In genomic region chr17:6970992-6971391, GRCh38 we compare ENCODE assay signal across 25 cellular contexts. TPM values are rescaled to one million over a fixed set of nuclear protein-coding genes. Genes with fewer than 3 reads are reported as not detected.
DNase-seq lines count a peak whose midpoint lies in the region; ATAC-seq, FAIRE-seq and TF ChIP-seq lines count a peak whose summit lies in the region.
"Had no signal": no experiment of that assay in that cellular context is flagged by ENCODE, and none has a peak within 500 bp of the region (broad histone marks: within the 10 kb centered on the region; RNA-seq: fewer than 3 reads in every experiment).

No MANE protein-coding gene starts in this region.

- peak; percentile 13 for FAIRE-seq in A549 (lab: Jason Lieb, UNC)
- no peak for FAIRE-seq in K562 (lab: Jason Lieb, UNC)
- FAIRE-seq: GM19239, H54 had no signal

- no peak overlapping the region for H3K9ac ChIP-seq in K562 (ENCODE audit: insufficient read depth in 1 of 2, low read depth in 2 of 2, low read length in 2 of 2)
- H3K9ac ChIP-seq: BLaER1 had no signal

- H3K36me3 ChIP-seq in K562 (ENCODE audit: control insufficient read depth, insufficient read depth, low read length), result no peaks in the 10 kb centered on the region
- H3K36me3 ChIP-seq: BLaER1, HAP-1 had no signal

- CTCF ChIA-PET in activated CD4-positive, alpha-beta T cell treated with anti-CD3 and anti-CD28 coated beads for 36 hours (lab: Charles Lee), result interaction anchor here (0.7 to 0.8 kb wide), 2 partner anchors 47 to 60 kb away, joined by 3 to 4 read pairs; no protein-coding TSS in a partner anchor
- CTCF ChIA-PET in A549 (lab: Yijun Ruan, JAX), result interaction anchor here (0.6 to 1.4 kb wide), 7 partner anchors 34 to 305 kb away, joined by 3 to 4 read pairs (median 3); no protein-coding TSS in a partner anchor
- CTCF ChIA-PET in HEK293T (lab: Yijun Ruan, JAX), result no interaction called here
- CTCF ChIA-PET in K562 (lab: Yijun Ruan, JAX; ENCODE audit: low intra/inter-chr PET ratio), result interaction anchor here (0.6 kb wide), 1 partner anchor 34 kb away, joined by 3 read pairs; no protein-coding TSS in a partner anchor

- no peak for TF ChIP-seq CTCF in A549 (IDR thresholded peaks at IDR 0.05)
- no peak for TF ChIP-seq CTCF in K562 (IDR thresholded peaks at IDR 0.05 in 2 of 3, conservative IDR thresholded peaks at IDR 0.05 in 1 of 3; ENCODE audit: insufficient read depth in 2 of 3, low read depth in 1 of 3, low read length in 3 of 3)

- H3K27me3 ChIP-seq in K562 (ENCODE audit: control insufficient read depth in 2 of 2, insufficient read depth in 2 of 2, low read length in 2 of 2), result no peaks in the 10 kb centered on the region
- H3K27me3 ChIP-seq: BLaER1 had no signal

- TF ChIP-seq RAD21 in A549 (conservative IDR thresholded peaks at IDR 0.05 in 1 of 2, IDR thresholded peaks at IDR 0.05 in 1 of 2) (no peak), K562 (CRISPR knock-in tag; conservative IDR thresholded peaks at IDR 0.05 in 1 of 2, IDR thresholded peaks at IDR 0.05 in 1 of 2) (no peak)

- no peak overlapping the region for H2AFZ ChIP-seq in K562 (ENCODE audit: low read depth, low read length)

- H3K9me1 ChIP-seq in K562 (ENCODE audit: control insufficient read depth, insufficient read depth, low read length), result no peaks in the 10 kb centered on the region

- H3K27ac Mint-ChIP-seq in activated CD4-positive, alpha-beta T cell treated with anti-CD3 and anti-CD28 coated beads for 36 hours, result no peak overlapping the region
- H3K27ac Mint-ChIP-seq: B cell; CD4-positive, CD25-positive, alpha-beta regulatory T cell; CD8-positive, alpha-beta T cell had no signal

- peaks cover 15% of the 10 kb centered on the region for H3K4me1 Mint-ChIP-seq in activated CD4-positive, alpha-beta T cell treated with anti-CD3 and anti-CD28 coated beads for 36 hours
- H3K4me1 Mint-ChIP-seq: B cell; CD4-positive, CD25-positive, alpha-beta regulatory T cell had no signal

- H3K4me3 Mint-ChIP-seq in activated CD4-positive, alpha-beta T cell treated with anti-CD3 and anti-CD28 coated beads for 36 hours, result no peak overlapping the region
- H3K4me3 Mint-ChIP-seq: B cell; CD8-positive, alpha-beta T cell had no signal

- H3K27me3 Mint-ChIP-seq in activated CD4-positive, alpha-beta T cell treated with anti-CD3 and anti-CD28 coated beads for 36 hours, result no peaks in the 10 kb centered on the region
- H3K27me3 Mint-ChIP-seq: B cell had no signal

- H3K4me3 ChIP-seq in A549 (no peak overlapping the region), K562 (no peak overlapping the region)
- H3K4me3 ChIP-seq: BLaER1, HAP-1 had no signal

- 79% methylated on average over 2 of the region's 2 CpGs for WGBS in A549 (ENCODE audit: missing lambda C conversion rate)
- WGBS in K562 (ENCODE audit: insufficient coverage, low coverage, missing lambda C conversion rate), result 89% methylated on average over 2 of the region's 2 CpGs

- 0 out of 3 replicates have a peak, but pooled peaks cover 5% of the 10 kb centered on the region for H3K9me3 ChIP-seq in A549
- no peaks in the 10 kb centered on the region for H3K9me3 ChIP-seq in K562 (replicated peaks; ENCODE audit: control insufficient read depth, insufficient read depth, low read depth, low read length)
- H3K9me3 ChIP-seq: BLaER1, Caco-2, HAP-1 had no signal

- intact Hi-C loops in activated CD4-positive, alpha-beta T cell treated with anti-CD3 and anti-CD28 coated beads for 36 hours (cut with DNase I, micrococcal nuclease), result loop anchor here in 1 of 2 experiments (5.0 kb wide), 1 partner anchor 36 kb away; no protein-coding TSS in a partner anchor
- intact Hi-C loops in K562 (cut with micrococcal nuclease), result no loop called here

- in situ Hi-C loops in K562 (cut with MboI), result no loop called here

- ATAC-seq in activated CD4-positive, alpha-beta T cell treated with anti-CD3 and anti-CD28 coated beads for 36 hours, result peak; percentile 44
- ATAC-seq in A549, result no peak
- ATAC-seq in K562, result no peak
- no peak for ATAC-seq in GM19463 (IDR thresholded peaks at IDR 0.05; ENCODE audit: unreplicated experiment)
- ATAC-seq: CD8-positive, alpha-beta T cell had no signal

- H4K20me1 ChIP-seq in K562 (replicated peaks; ENCODE audit: control insufficient read depth, insufficient read depth, low read length), result no peaks in the 10 kb centered on the region
- H4K20me1 ChIP-seq: BLaER1 had no signal

- BruUV-seq in K562 (replicated peaks; lab: Mats Ljungman, UMichigan), result no TSS peak

- H3K27ac ChIP-seq in A549 (no peak overlapping the region), K562 (ENCODE audit: extremely low read depth, low read depth, low read length) (no peak overlapping the region)
- H3K27ac ChIP-seq: BLaER1, C4-2B had no signal

- H3K79me2 ChIP-seq in K562 (ENCODE audit: control insufficient read depth, insufficient read depth, low read length), result no peaks in the 10 kb centered on the region

- no peak for TF ChIP-seq POLR2A in A549 (IDR thresholded peaks at IDR 0.05; ENCODE audit: low read length)
- TF ChIP-seq POLR2A in K562 (conservative IDR thresholded peaks at IDR 0.05), result no peak

- H3K36me3 Mint-ChIP-seq in activated CD4-positive, alpha-beta T cell treated with anti-CD3 and anti-CD28 coated beads for 36 hours (ENCODE audit: low read depth), result peaks cover 2% of the 10 kb centered on the region
- H3K36me3 Mint-ChIP-seq: CD4-positive, CD25-positive, alpha-beta regulatory T cell; CD8-positive, alpha-beta T cell had no signal

- H3K4me2 ChIP-seq in A549 (no peak overlapping the region), K562 (ENCODE audit: insufficient read depth, low read length) (no peak overlapping the region)
- H3K4me2 ChIP-seq: BLaER1 had no signal

- H3K4me1 ChIP-seq in A549 (peaks cover 8% of the 10 kb centered on the region; the same call in 2 of the 3 replicates), K562 (replicated peaks in 1 of 2; ENCODE audit: control insufficient read depth in 2 of 2, insufficient read depth in 2 of 2, low read length in 2 of 2) (peaks cover 0 to 5% of the 10 kb centered on the region in 2 experiments; a peak in 1 of 5 replicates)
- H3K4me1 ChIP-seq: BLaER1, Caco-2 had no signal

- no peaks in the 10 kb centered on the region for H3K9me3 Mint-ChIP-seq in activated CD4-positive, alpha-beta T cell treated with anti-CD3 and anti-CD28 coated beads for 36 hours (ENCODE audit: low read depth)
- H3K9me3 Mint-ChIP-seq: CD8-positive, alpha-beta T cell had no signal

- no peak for DNase-seq in activated CD4-positive, alpha-beta T cell treated with anti-CD3 and anti-CD28 coated beads for 36 hours
- no peak for DNase-seq in activated CD4-positive, alpha-beta T cell treated with anti-CD3 and anti-CD28 coated beads, Interleukin-2, amount 50 U/mL, for 4 hours
- DNase-seq in A549 (ENCODE audit: low read depth in 1 of 2, low spot score in 1 of 2) (no peak), HEK293T (ENCODE audit: extremely low spot score) (no peak), K562 (ENCODE audit: extremely low read depth in 1 of 4, low spot score in 3 of 4) (no peak), NCI-H2081 treated with DMSO at 0.1 percent for 48 hours (lab: John Stamatoyannopoulos, UW) (no peak)
- DNase-seq in stimulated activated CD4-positive, alpha-beta T cell treated with anti-CD3 and anti-CD28 coated beads, Interleukin-2, amount 100 ng/mL, for 24 hours, result no peak
- DNase-seq: 8988T; Caco-2; CD4-positive, CD25-positive, alpha-beta regulatory T cell; CD8-positive, alpha-beta T cell; DMS153; DMS79 treated with DMSO at 0.1 percent for 48 hours; GF-D8; GOT3 had no signal

- no peak for TF ChIP-seq EP300 in A549 (IDR thresholded peaks at IDR 0.05)
- TF ChIP-seq EP300 in K562 (IDR thresholded peaks at IDR 0.05; ENCODE audit: low read length), result no peak

- POLR2A ChIA-PET in activated CD4-positive, alpha-beta T cell treated with anti-CD3 and anti-CD28 coated beads for 36 hours (lab: Charles Lee), result no interaction called here
- POLR2A ChIA-PET in A549 (lab: Yijun Ruan, JAX) (interaction anchor here (0.7 kb wide), 1 partner anchor 38 kb away, joined by 6 read pairs; no protein-coding TSS in a partner anchor), HEK293T (lab: Yijun Ruan, JAX) (no interaction called here), K562 (lab: Yijun Ruan, JAX) (no interaction called here)

RNA-seq across cellular contexts. Expression of gene ALOX12, which starts 24.9 kb away (rescaled TPM):
- not detected for total RNA-seq in activated CD4-positive, alpha-beta T cell treated with anti-CD3 and anti-CD28 coated beads for 36 hours
- polyA plus RNA-seq in A549 (2011; rRNA removed) (not detected in 2 replicates), A549 (2017; fragmentation: RNase III; extraction: RNeasy Plus Mini Kit Qiagen cat#74134 plus additional on column Dnase treatment) (not detected in 3 replicates), K562 (2011; rRNA removed) (0.31 and 1.0 TPM in 2 replicates), K562 (2014; fragmentation: Illumina TruSeq; extraction: Trizol) (0.55 and 0.60 TPM in 2 replicates), K562 (2014; fragmentation: Nextera tagmentation; extraction: Ambion mirVana) (1 to 10 TPM in 1 of 2 experiments, under 1 TPM in 1; 0.91 to 1.1 TPM), K562 (2014; rRNA removed) (0.91 and 0.98 TPM in 2 replicates)
- polyA plus RNA-seq in A549 (2012; cell fraction: cytosol; rRNA removed), result not detected in 2 replicates
- polyA plus RNA-seq in A549 (2012; cell fraction: nucleus; rRNA removed), result 0.02 TPM in 1 of 2 replicates, not detected in the other
- polyA minus RNA-seq in A549 (2011; rRNA and poly(A)+ RNA removed), result not detected in 2 replicates
- total RNA-seq in K562 (2011; cell fraction: chromatin; rRNA removed; ENCODE audit: low replicate concordance), result 0.35 and 0.53 TPM in 2 replicates
- total RNA-seq in K562 (2011; cell fraction: nucleolus; rRNA removed), result 0.17 and 0.26 TPM in 2 replicates
- 0.29 and 0.46 TPM in 2 replicates for total RNA-seq in K562 (2011; cell fraction: nucleoplasm; rRNA removed)
- total RNA-seq in K562 (2014; rRNA removed) (0.09 and 0.57 TPM in 2 replicates), K562 (2014; rRNA removed; fragmentation: Illumina TruSeq; extraction: Trizol) (0.18 and 0.38 TPM in 2 replicates), K562 (2015; rRNA removed; fragmentation: Illumina TruSeq; extraction: Trizol) (0.08 TPM in 1 of 2 replicates, not detected in the other), K562 (2021) (0.40 and 0.47 TPM in 2 replicates)
- 0.64 and 0.65 TPM in 2 replicates for polyA plus RNA-seq in K562 (2011; cell fraction: cytosol; rRNA removed)
- polyA plus RNA-seq in K562 (2011; cell fraction: nucleus; rRNA removed), result 0.75 and 1.3 TPM in 2 replicates
- polyA plus RNA-seq in K562 (2012), result 1.3 and 6.2 TPM in 2 replicates
- polyA minus RNA-seq in K562 (2011; rRNA and poly(A)+ RNA removed), result 0.18 and 0.30 TPM in 2 replicates
- 0.48 TPM in 1 of 2 replicates, not detected in the other for polyA minus RNA-seq in K562 (2011; cell fraction: cytosol; rRNA and poly(A)+ RNA removed)
- polyA minus RNA-seq in K562 (2011; cell fraction: nucleus; rRNA and poly(A)+ RNA removed), result 0.44 TPM in 1 of 2 replicates, not detected in the other
- total RNA-seq: A673; B cell; Caco-2; CD8-positive, alpha-beta T cell; Daoy; G401 had no signal

RNA-seq across cellular contexts. Expression of gene RNASEK, which starts 41.4 kb away (rescaled TPM):
- total RNA-seq in activated CD4-positive, alpha-beta T cell treated with anti-CD3 and anti-CD28 coated beads for 36 hours, result 100 to 1,000 TPM; 112 to 145 TPM
- polyA plus RNA-seq in A549 (2011; rRNA removed) (185 and 210 TPM in 2 replicates), A549 (2017; fragmentation: RNase III; extraction: RNeasy Plus Mini Kit Qiagen cat#74134 plus additional on column Dnase treatment) (388 to 426 TPM (median 424 TPM) in 3 replicates), K562 (2011; rRNA removed) (58.0 and 75.0 TPM in 2 replicates), K562 (2014; fragmentation: Illumina TruSeq; extraction: Trizol) (265 and 271 TPM in 2 replicates), K562 (2014; fragmentation: Nextera tagmentation; extraction: Ambion mirVana) (100 to 1,000 TPM; 104 to 155 TPM), K562 (2014; rRNA removed) (85.3 and 157 TPM in 2 replicates)
- 152 and 203 TPM in 2 replicates for polyA plus RNA-seq in A549 (2012; cell fraction: cytosol; rRNA removed)
- 129 and 138 TPM in 2 replicates for polyA plus RNA-seq in A549 (2012; cell fraction: nucleus; rRNA removed)
- 81.0 and 92.3 TPM in 2 replicates for polyA minus RNA-seq in A549 (2011; rRNA and poly(A)+ RNA removed)
- 43.7 and 75.3 TPM in 2 replicates for total RNA-seq in K562 (2011; cell fraction: chromatin; rRNA removed; ENCODE audit: low replicate concordance)
- total RNA-seq in K562 (2011; cell fraction: nucleolus; rRNA removed), result 103 and 119 TPM in 2 replicates
- 117 and 121 TPM in 2 replicates for total RNA-seq in K562 (2011; cell fraction: nucleoplasm; rRNA removed)
- total RNA-seq in K562 (2014; rRNA removed) (157 and 253 TPM in 2 replicates), K562 (2014; rRNA removed; fragmentation: Illumina TruSeq; extraction: Trizol) (48.5 and 48.6 TPM in 2 replicates), K562 (2015; rRNA removed; fragmentation: Illumina TruSeq; extraction: Trizol) (132 and 136 TPM in 2 replicates), K562 (2021) (151 and 154 TPM in 2 replicates)
- 94.3 and 122 TPM in 2 replicates for polyA plus RNA-seq in K562 (2011; cell fraction: cytosol; rRNA removed)
- polyA plus RNA-seq in K562 (2011; cell fraction: nucleus; rRNA removed), result 114 and 118 TPM in 2 replicates
- 247 and 326 TPM in 2 replicates for polyA plus RNA-seq in K562 (2012)
- polyA minus RNA-seq in K562 (2011; rRNA and poly(A)+ RNA removed), result 20.8 and 25.0 TPM in 2 replicates
- polyA minus RNA-seq in K562 (2011; cell fraction: cytosol; rRNA and poly(A)+ RNA removed), result 76.4 and 84.8 TPM in 2 replicates
- polyA minus RNA-seq in K562 (2011; cell fraction: nucleus; rRNA and poly(A)+ RNA removed), result 9.2 and 20.2 TPM in 2 replicates

RNA-seq across cellular contexts. Expression of gene BCL6B, which starts 51.9 kb away (rescaled TPM):
- total RNA-seq in activated CD4-positive, alpha-beta T cell treated with anti-CD3 and anti-CD28 coated beads for 36 hours, result under 1 TPM; 0.27 to 0.46 TPM
- 0.16 TPM in 1 of 2 replicates, not detected in the other for polyA plus RNA-seq in A549 (2011; rRNA removed)
- 0.01 TPM in 1 of 2 replicates, not detected in the other for polyA plus RNA-seq in A549 (2012; cell fraction: cytosol; rRNA removed)
- polyA plus RNA-seq in A549 (2012; cell fraction: nucleus; rRNA removed), result 0.02 and 0.05 TPM in 2 replicates
- polyA plus RNA-seq in A549 (2017; fragmentation: RNase III; extraction: RNeasy Plus Mini Kit Qiagen cat#74134 plus additional on column Dnase treatment), result 0.03 to 0.04 TPM in 2 of 3 replicates, not detected in the other
- not detected in 2 replicates for polyA minus RNA-seq in A549 (2011; rRNA and poly(A)+ RNA removed)
- total RNA-seq in K562 (2011; cell fraction: chromatin; rRNA removed; ENCODE audit: low replicate concordance), result 2.4 and 6.6 TPM in 2 replicates
- 4.7 and 6.3 TPM in 2 replicates for total RNA-seq in K562 (2011; cell fraction: nucleolus; rRNA removed)
- 4.1 and 5.4 TPM in 2 replicates for total RNA-seq in K562 (2011; cell fraction: nucleoplasm; rRNA removed)
- 4.7 and 5.0 TPM in 2 replicates for total RNA-seq in K562 (2014; rRNA removed)
- 2.4 and 2.7 TPM in 2 replicates for total RNA-seq in K562 (2014; rRNA removed; fragmentation: Illumina TruSeq; extraction: Trizol)
- total RNA-seq in K562 (2015; rRNA removed; fragmentation: Illumina TruSeq; extraction: Trizol), result 3.5 and 3.6 TPM in 2 replicates
- 4.5 and 5.6 TPM in 2 replicates for total RNA-seq in K562 (2021)
- 1.9 and 3.1 TPM in 2 replicates for polyA plus RNA-seq in K562 (2011; rRNA removed)
- 2.8 and 2.9 TPM in 2 replicates for polyA plus RNA-seq in K562 (2011; cell fraction: cytosol; rRNA removed)
- polyA plus RNA-seq in K562 (2011; cell fraction: nucleus; rRNA removed), result 5.5 and 5.9 TPM in 2 replicates
- 1.9 and 4.2 TPM in 2 replicates for polyA plus RNA-seq in K562 (2012)
- polyA plus RNA-seq in K562 (2014; fragmentation: Illumina TruSeq; extraction: Trizol), result 3.9 and 4.1 TPM in 2 replicates
- 1 to 10 TPM in 1 of 2 experiments, under 1 TPM in 1; 0.89 to 1.2 TPM for polyA plus RNA-seq in K562 (2014; fragmentation: Nextera tagmentation; extraction: Ambion mirVana)
- polyA plus RNA-seq in K562 (2014; rRNA removed), result 3.5 and 3.6 TPM in 2 replicates
- 2.0 and 2.8 TPM in 2 replicates for polyA minus RNA-seq in K562 (2011; rRNA and poly(A)+ RNA removed)
- 2.7 and 3.1 TPM in 2 replicates for polyA minus RNA-seq in K562 (2011; cell fraction: cytosol; rRNA and poly(A)+ RNA removed)
- polyA minus RNA-seq in K562 (2011; cell fraction: nucleus; rRNA and poly(A)+ RNA removed), result 3.1 and 4.0 TPM in 2 replicates
- total RNA-seq: Caco-2; CD8-positive, alpha-beta T cell; Daoy; G401 had no signal
- polyA plus RNA-seq: CD4-positive, CD25-positive, alpha-beta regulatory T cell had no signal
